In the genomic region with DNA sequence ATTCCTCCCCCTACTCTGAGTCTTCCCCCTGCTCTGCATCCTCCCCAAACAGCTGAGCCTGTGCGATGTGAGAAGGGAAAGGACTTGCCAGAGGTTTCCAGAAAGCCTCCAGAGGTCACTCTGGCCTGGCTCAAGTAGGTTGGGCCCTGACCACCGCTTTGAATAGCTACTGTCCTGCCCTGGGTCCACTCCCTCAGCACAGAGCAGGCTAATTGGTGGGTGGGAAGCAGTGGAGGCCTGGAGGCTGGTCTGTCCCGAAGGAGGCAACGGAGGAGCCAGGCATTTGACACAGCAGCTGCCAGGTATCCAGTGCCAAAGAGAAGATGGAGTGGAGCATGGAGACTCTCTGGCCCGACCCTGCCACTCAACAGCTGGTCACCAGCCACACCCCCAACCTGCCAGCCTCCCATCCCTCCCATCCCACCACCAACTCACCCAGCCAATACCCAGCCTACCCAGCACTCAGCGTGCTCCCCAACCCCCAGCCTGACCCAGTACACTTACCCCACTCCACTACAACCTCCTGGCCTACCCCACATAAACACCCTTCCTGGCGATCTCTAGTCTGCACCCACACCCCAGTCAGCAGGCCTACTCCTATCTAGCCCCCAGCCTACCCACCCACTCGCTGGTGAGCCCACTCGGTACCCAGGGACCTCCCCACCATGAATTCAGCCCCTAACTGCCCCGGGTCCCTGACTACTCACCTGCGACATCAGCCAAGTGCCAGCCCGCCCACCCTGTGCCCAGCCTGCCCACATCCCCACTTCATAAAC, we compare ENCODE assay signal across 1 cellular context.
TF ChIP-seq lines count a peak whose summit lies in the region.

No MANE protein-coding gene starts in this region.

TF ChIP-seq in SK-N-SH treated with all-trans-retinoic acid at 6 μM for 48 hours, 23 proteins besides CTCF, POLR2A, EP300 and RAD21 (continued from another document):
- TF ChIP-seq ARNTL (CRISPR knock-in tag; IDR thresholded peaks at IDR 0.05; ENCODE audit: borderline replicate concordance, low read depth) (no peak), POU6F1 (CRISPR knock-in tag; IDR thresholded peaks at IDR 0.05; ENCODE audit: borderline replicate concordance, low read depth) (no peak), ZNF8 (CRISPR knock-in tag; IDR thresholded peaks at IDR 0.05) (no peak)
- TF ChIP-seq, protein P1, sequence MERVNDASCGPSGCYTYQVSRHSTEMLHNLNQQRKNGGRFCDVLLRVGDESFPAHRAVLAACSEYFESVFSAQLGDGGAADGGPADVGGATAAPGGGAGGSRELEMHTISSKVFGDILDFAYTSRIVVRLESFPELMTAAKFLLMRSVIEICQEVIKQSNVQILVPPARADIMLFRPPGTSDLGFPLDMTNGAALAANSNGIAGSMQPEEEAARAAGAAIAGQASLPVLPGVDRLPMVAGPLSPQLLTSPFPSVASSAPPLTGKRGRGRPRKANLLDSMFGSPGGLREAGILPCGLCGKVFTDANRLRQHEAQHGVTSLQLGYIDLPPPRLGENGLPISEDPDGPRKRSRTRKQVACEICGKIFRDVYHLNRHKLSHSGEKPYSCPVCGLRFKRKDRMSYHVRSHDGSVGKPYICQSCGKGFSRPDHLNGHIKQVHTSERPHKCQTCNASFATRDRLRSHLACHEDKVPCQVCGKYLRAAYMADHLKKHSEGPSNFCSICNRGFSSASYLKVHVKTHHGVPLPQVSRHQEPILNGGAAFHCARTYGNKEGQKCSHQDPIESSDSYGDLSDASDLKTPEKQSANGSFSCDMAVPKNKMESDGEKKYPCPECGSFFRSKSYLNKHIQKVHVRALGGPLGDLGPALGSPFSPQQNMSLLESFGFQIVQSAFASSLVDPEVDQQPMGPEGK (CRISPR knock-in tag; IDR thresholded peaks at IDR 0.05; ENCODE audit: borderline replicate concordance), result no peak
